In the genomic region with DNA sequence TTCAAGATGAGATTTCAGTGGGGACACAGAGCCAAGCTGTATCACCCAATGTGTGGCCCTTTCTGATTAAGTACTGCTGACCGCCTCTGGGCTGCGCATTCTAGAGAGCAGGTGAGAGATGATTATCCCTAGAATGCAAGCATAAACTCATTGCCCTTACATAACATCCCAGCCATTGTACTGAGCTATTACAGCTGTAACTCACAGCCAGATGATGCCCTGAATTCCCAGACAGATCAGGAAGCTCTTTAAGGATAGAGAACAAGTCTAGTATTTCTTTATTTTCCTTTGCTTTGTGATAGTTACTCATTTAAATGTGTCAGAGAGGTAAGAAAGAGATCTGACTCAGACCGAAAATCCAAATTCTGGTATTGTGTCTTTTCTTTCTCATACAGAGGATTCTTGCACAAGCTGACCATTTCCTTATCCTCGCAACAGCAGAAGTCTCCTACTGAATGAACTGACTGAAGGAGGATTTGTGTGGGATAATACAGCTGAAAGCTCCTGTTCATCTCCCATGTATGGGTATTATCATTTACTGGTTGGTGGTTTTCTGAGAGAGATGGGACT, we compare ENCODE assay signal across 9 cellular contexts.
"Had no signal": no experiment of that assay in that cellular context is flagged by ENCODE, and none has a peak within 500 bp of the region (broad histone marks: within the 10 kb centered on the region; RNA-seq: fewer than 3 reads in every experiment).

No MANE protein-coding gene starts in this region.

- H3K36me3 ChIP-seq: heart left ventricle had no signal

- H3K4me3 ChIP-seq: heart left ventricle, mucosa of descending colon had no signal

- H3K27ac ChIP-seq: heart left ventricle had no signal

- H3K27me3 ChIP-seq: heart left ventricle had no signal

- DNase-seq: activated effector memory CD4-positive, alpha-beta T cell treated with anti-CD3 and anti-CD28 coated beads, Interleukin-2, amount 50 U/mL, for 16 hours; activated T-cell treated with anti-CD3 and anti-CD28 coated beads, Interleukin-2, amount 50 U/mL, for 1 hour; amygdala; cerebellar nuclear complex; endodermal cell; heart left ventricle; mucosa of descending colon; stimulated activated CD4-positive, alpha-beta T cell treated with anti-CD3 and anti-CD28 coated beads, Interleukin-2, amount 100 ng/mL, for 24 hours; stimulated activated naive B cell treated with anti-CD40 and anti-IgM and Interleukin-4, amounts not matched to agents 10 μg/mL and 1 μg/mL and 100 μg/mL, for 72 hours had no signal

- H3K9me3 ChIP-seq: heart left ventricle, mucosa of descending colon had no signal
